Comparison of ENCODE assay signal across 21 cellular contexts in the genomic region with DNA sequence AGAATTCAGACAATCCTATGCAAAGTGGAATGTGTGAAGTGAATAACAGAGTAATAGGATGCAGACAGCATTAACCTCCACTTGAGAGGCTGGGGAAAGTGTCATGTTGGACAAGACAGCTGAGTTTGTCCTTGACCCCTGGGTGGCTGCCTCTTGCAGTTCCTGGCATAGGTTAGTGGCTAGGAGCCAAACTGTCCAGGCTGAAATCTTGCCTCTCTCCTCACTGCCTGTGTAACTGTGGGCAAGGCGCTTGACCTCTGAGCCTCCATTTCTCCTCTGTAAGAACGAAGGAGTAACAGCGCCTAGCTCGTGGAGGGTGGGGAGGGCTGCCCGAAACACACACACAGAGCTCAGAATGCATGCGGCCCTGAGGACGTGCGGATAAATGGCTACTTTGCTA. TPM values are rescaled to one million over a fixed set of nuclear protein-coding genes. Genes with fewer than 3 reads are reported as not detected.
DNase-seq lines count a peak whose midpoint lies in the region; ATAC-seq, FAIRE-seq and TF ChIP-seq lines count a peak whose summit lies in the region.
"Had no signal": no experiment of that assay in that cellular context is flagged by ENCODE, and none has a peak within 500 bp of the region (broad histone marks: within the 10 kb centered on the region; RNA-seq: fewer than 3 reads in every experiment).

No MANE protein-coding gene starts in this region.

- H3K4me1 ChIP-seq in cardiac muscle cell (ENCODE audit: low read depth) = peaks cover 5% of the 10 kb centered on the region
- H3K4me1 ChIP-seq: SJSA1 had no signal

- no peak for TF ChIP-seq CTCF in cardiac muscle cell (IDR thresholded peaks at IDR 0.05; ENCODE audit: low read depth, low read length)

- DNase-seq in amniotic epithelial cell (ENCODE audit: low read depth) (peak; percentile 37), cardiac muscle cell (ENCODE audit: low read depth in 1 of 2, low spot score in 1 of 2) (peak; percentile 23 to 28), left lobe of liver (ENCODE audit: low spot score) (peak; percentile 72), urothelium cell line (ENCODE audit: low spot score) (no peak), GM12891 (ENCODE audit: insufficient read length, low spot score) (no peak)
- DNase-seq: CD4-positive, CD25-positive, alpha-beta regulatory T cell; EL; GF-D8; KG1; NCI-H1092 treated with DMSO at 0.1 percent for 48 hours; NCI-H1436 treated with DMSO at 0.1 percent for 48 hours; NCI-H1930; NCI-H2227 treated with DMSO at 0.1 percent for 48 hours; NCI-H510A; Peyer's patch had no signal

- H3K27ac ChIP-seq in cardiac muscle cell = no peak overlapping the region
- H3K27ac ChIP-seq: HL-60, Peyer's patch, SJSA1 had no signal

- H3K9me3 ChIP-seq in cardiac muscle cell (ENCODE audit: low read depth) = no peaks in the 10 kb centered on the region
- H3K9me3 ChIP-seq: Peyer's patch, SJSA1 had no signal

- H3K27me3 ChIP-seq in cardiac muscle cell = no peaks in the 10 kb centered on the region
- H3K27me3 ChIP-seq: Peyer's patch had no signal

- no peak overlapping the region for H3K4me3 ChIP-seq in cardiac muscle cell
- H3K4me3 ChIP-seq: Peyer's patch, SJSA1 had no signal

- TF ChIP-seq POLR2A in GM12891 (IDR thresholded peaks at IDR 0.05; ENCODE audit: low read depth, low read length) = no peak

- FAIRE-seq in urothelium cell line (lab: Jason Lieb, UNC) (peak; percentile 93), GM12891 (lab: Jason Lieb, UNC) (no peak)
- FAIRE-seq: H54 had no signal

- peak; percentile 48 for ATAC-seq in left lobe of liver
- ATAC-seq in GM18870 (IDR thresholded peaks at IDR 0.05; ENCODE audit: unreplicated experiment) = no peak
- no peak for ATAC-seq in HG03039 (IDR thresholded peaks at IDR 0.05; ENCODE audit: unreplicated experiment)

- no peaks in the 10 kb centered on the region for H3K36me3 ChIP-seq in cardiac muscle cell
- H3K36me3 ChIP-seq: Peyer's patch, SJSA1 had no signal

TF ChIP-seq in GM12891, 5 proteins besides CTCF, POLR2A, EP300 and RAD21:
- TF ChIP-seq PAX5 (IDR thresholded peaks at IDR 0.05; ENCODE audit: insufficient read depth, low read length, severe bottlenecking) (no peak), SPI1 (IDR thresholded peaks at IDR 0.05; ENCODE audit: low read depth, low read length) (no peak), POU2F2 (IDR thresholded peaks at IDR 0.05; ENCODE audit: low read depth, low read length) (no peak), TAF1 (IDR thresholded peaks at IDR 0.05; ENCODE audit: low read depth, low read length) (no peak), POLR2AphosphoS5 (IDR thresholded peaks at IDR 0.05; ENCODE audit: low read depth, low read length) (no peak)
TF ChIP-seq in GM12891: peak in this region for 0.

RNA-seq across cellular contexts. Expression of a gene that starts 34.8 kb away (rescaled TPM):
- 7.9 and 10.5 TPM in 2 replicates for total RNA-seq in cardiac muscle cell
- 7.6 and 11.5 TPM in 2 replicates for polyA plus RNA-seq in cardiac muscle cell
- 41.9 TPM for total RNA-seq in left lobe of liver
- polyA plus RNA-seq in GM12891 (2012; ENCODE audit: low read depth, missing spikeins) = 31.0 TPM
- polyA plus RNA-seq: BJ had no signal

Comparison
In these comparisons a context has a peak if more than half of its experiments do, and no peak if none do; other contexts are left out.
1. DNase-seq: peak in amniotic epithelial cell (single experiment), cardiac muscle cell (2 of 2) and left lobe of liver (single experiment); none in urothelium cell line (single experiment) and GM12891 (single experiment).